ENCODE assay signal across 1 cellular context in the genomic region with DNA sequence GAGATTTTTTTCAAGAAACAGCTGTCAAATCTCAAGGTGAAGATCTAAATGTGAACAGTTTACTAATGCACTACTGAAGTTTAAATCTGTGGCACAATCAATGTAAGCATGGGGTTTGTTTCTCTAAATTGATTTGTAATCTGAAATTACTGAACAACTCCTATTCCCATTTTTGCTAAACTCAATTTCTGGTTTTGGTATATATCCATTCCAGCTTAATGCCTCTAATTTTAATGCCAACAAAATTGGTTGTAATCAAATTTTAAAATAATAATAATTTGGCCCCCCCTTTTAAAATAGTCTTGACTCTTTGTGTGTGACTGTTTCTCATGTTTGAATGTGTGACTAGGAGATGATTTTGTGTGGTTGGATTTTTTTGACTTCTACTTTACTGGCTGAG.
TF ChIP-seq lines count a peak whose summit lies in the region.

No MANE protein-coding gene starts in this region.

TF ChIP-seq in GM23338, 12 proteins besides CTCF, POLR2A, EP300 and RAD21:
- TF ChIP-seq ZNF462 (CRISPR knock-in tag; IDR thresholded peaks at IDR 0.05) (no peak), STAT1 (IDR thresholded peaks at IDR 0.05; ENCODE audit: unreplicated experiment) (no peak), ETS1 (IDR thresholded peaks at IDR 0.05) (no peak), EZH2phosphoT487 (IDR thresholded peaks at IDR 0.05; ENCODE audit: unreplicated experiment) (no peak)
TF ChIP-seq in GM23338: peak in this region for 0.
